ENCODE assay signal across 27 cellular contexts in genomic region chr1:56511323-56511722, GRCh38.
DNase-seq lines count a peak whose midpoint lies in the region; ATAC-seq and TF ChIP-seq lines count a peak whose summit lies in the region.
"Had no signal": no experiment of that assay in that cellular context is flagged by ENCODE, and none has a peak within 500 bp of the region (broad histone marks: within the 10 kb centered on the region; RNA-seq: fewer than 3 reads in every experiment).

No MANE protein-coding gene starts in this region.

- H3K4me1 ChIP-seq in GM23338 (ENCODE audit: insufficient read depth) (peaks cover 27% of the 10 kb centered on the region), liver (ENCODE audit: control insufficient read depth in 4 of 4, insufficient read depth in 4 of 4, low read length in 3 of 4) (peaks cover 16 to 85% (median 54%) of the 10 kb centered on the region in 4 donors), trophoblast cell (ENCODE audit: control insufficient read depth in 1 of 2, insufficient read depth in 2 of 2, low read length in 2 of 2) (peaks cover 38 to 46% of the 10 kb centered on the region in 2 experiments), colonic mucosa (peaks cover 19% of the 10 kb centered on the region)
- H3K4me1 ChIP-seq: prostate gland had no signal

- ATAC-seq in GM23338 (no peak), GM18517 (IDR thresholded peaks at IDR 0.05; ENCODE audit: unreplicated experiment) (no peak), SK-N-SH treated with all-trans-retinoic acid at 6 μM for 48 hours (no peak)
- ATAC-seq: activated CD4-positive, alpha-beta T cell treated with anti-CD3 and anti-CD28 coated beads for 36 hours; activated CD8-positive, alpha-beta T cell treated with anti-CD3 and anti-CD28 coated beads, Interleukin-2, amount 10 ng/mL, durations not matched to agents 7 days and 5 days; activated naive CD4-positive, alpha-beta T cell treated with anti-CD3 and anti-CD28 coated beads, Interleukin-2, amount 50 U/mL, for 72 hours; gastroesophageal sphincter had no signal

- no peak overlapping the region for H4K8ac ChIP-seq in trophoblast cell (ENCODE audit: low read depth, low read length)

- H2AFZ ChIP-seq in GM23338 (no peak overlapping the region), trophoblast cell (ENCODE audit: insufficient read depth, low read length, poor library complexity) (no peak overlapping the region)

- H3K27ac ChIP-seq in GM23338 (ENCODE audit: low read depth) (no peak overlapping the region; the same call in 1 of the 2 replicates), liver (ENCODE audit: low read depth in 1 of 2, low read length in 2 of 2) (peak overlapping the region; percentile 87), trophoblast cell (ENCODE audit: low read depth, low read length) (peak overlapping the region; percentile 11), colonic mucosa (no peak overlapping the region)
- H3K27ac ChIP-seq: esophagus squamous epithelium, gastroesophageal sphincter, neutrophil, prostate gland, RWPE1, SK-N-MC, transverse colon had no signal

- H3K9me2 ChIP-seq in GM23338 (ENCODE audit: insufficient read depth): no peaks in the 10 kb centered on the region

- H3K27me3 Mint-ChIP-seq in GM23338 (ENCODE audit: insufficient read depth, low read depth, poor library complexity) (peaks cover 4% of the 10 kb centered on the region), brain (no peaks in the 10 kb centered on the region)
- H3K27me3 Mint-ChIP-seq: activated CD4-positive, alpha-beta T cell treated with anti-CD3 and anti-CD28 coated beads for 36 hours had no signal

- no peak overlapping the region for H2BK120ac ChIP-seq in trophoblast cell (ENCODE audit: insufficient read depth, low read length, poor library complexity)

- H3K9ac ChIP-seq in liver (ENCODE audit: low read depth in 1 of 2, low read length in 2 of 2): peak overlapping the region in 1 of 2 donors; percentile 50
- H3K9ac ChIP-seq in trophoblast cell (ENCODE audit: low read length): no peak overlapping the region
- no peak overlapping the region for H3K9ac ChIP-seq in colonic mucosa (ENCODE audit: low read depth in 2 of 2, low read length in 2 of 2)

- H3K9me3 ChIP-seq in liver (ENCODE audit: control insufficient read depth in 4 of 4, low read length in 3 of 4): no peaks in the 10 kb centered on the region
- H3K9me3 ChIP-seq in trophoblast cell (ENCODE audit: insufficient read depth, low read depth, low read length): no peaks in the 10 kb centered on the region
- no peaks in the 10 kb centered on the region for H3K9me3 ChIP-seq in colonic mucosa
- H3K9me3 ChIP-seq: esophagus squamous epithelium, gastroesophageal sphincter, neutrophil, prostate gland, transverse colon had no signal

- H3K4me3 ChIP-seq in GM23338 (no peak overlapping the region), liver (ENCODE audit: low read depth in 1 of 3, low read length in 3 of 3) (no peak overlapping the region), trophoblast cell (ENCODE audit: low read depth, low read length) (no peak overlapping the region), colonic mucosa (no peak overlapping the region)
- H3K4me3 ChIP-seq: esophagus squamous epithelium, gastroesophageal sphincter, prostate gland, SK-N-MC, smooth muscle cell, transverse colon had no signal

- peak overlapping the region; percentile 6 for H4K91ac ChIP-seq in trophoblast cell (ENCODE audit: low read depth, low read length)

- no peak overlapping the region for H3K18ac ChIP-seq in trophoblast cell (ENCODE audit: low read length)

- H2BK5ac ChIP-seq in trophoblast cell (ENCODE audit: low read depth, low read length, poor library complexity): no peak overlapping the region

- no peak overlapping the region for H4K12ac ChIP-seq in trophoblast cell (ENCODE audit: low read depth, low read length)

- H3K27ac Mint-ChIP-seq in GM23338 (peak overlapping the region; percentile 32; the same call in 1 of the 2 replicates), brain (peak overlapping the region; percentile 18 to 89 (median 84))
- H3K27ac Mint-ChIP-seq: activated CD4-positive, alpha-beta T cell treated with anti-CD3 and anti-CD28 coated beads for 36 hours; activated CD8-positive, alpha-beta T cell treated with anti-CD3 and anti-CD28 coated beads, Interleukin-2, amount 10 ng/mL, durations not matched to agents 7 days and 5 days; activated naive CD4-positive, alpha-beta T cell treated with anti-CD3 and anti-CD28 coated beads, Interleukin-2, amount 50 U/mL, for 72 hours; T-helper 1 cell treated with Interleukin-12 subunit alpha and Interleukin-12 subunit beta and Interleukin-4 antibody, amounts not matched to agents 30 μg/mL and 1 μg/mL, for 36 hours had no signal

- H3K4ac ChIP-seq in trophoblast cell (ENCODE audit: low read depth, low read length): no peak overlapping the region

- intact Hi-C loops in colonic mucosa (cut with DNase I): no loop called here

- peaks cover 55% of the 10 kb centered on the region for H3K4me1 Mint-ChIP-seq in GM23338
- peaks cover 74% of the 10 kb centered on the region for H3K4me1 Mint-ChIP-seq in brain
- H3K4me1 Mint-ChIP-seq: activated CD4-positive, alpha-beta T cell treated with anti-CD3 and anti-CD28 coated beads for 36 hours had no signal

- WGBS in liver: 78% methylated on average over 5 of the region's 5 CpGs
- no CpG with 5 or more reads among the region's 5 CpGs for WGBS in trophoblast cell (ENCODE audit: extremely low coverage, insufficient coverage, insufficient read length)

- H2BK12ac ChIP-seq in trophoblast cell (ENCODE audit: low read length): no peak overlapping the region

- no peak overlapping the region for H3K23ac ChIP-seq in trophoblast cell (ENCODE audit: low read length)

- TF ChIP-seq CTCF in GM23338 (conservative IDR thresholded peaks at IDR 0.05; ENCODE audit: low read depth in 2 of 2) (no peak), brain (conservative IDR thresholded peaks at IDR 0.05) (no peak), liver (IDR thresholded peaks at IDR 0.05; ENCODE audit: low read depth, low read length, missing input control) (no peak), colonic mucosa (IDR thresholded peaks at IDR 0.05) (no peak)

- H3K9me3 Mint-ChIP-seq in GM23338 (no peaks in the 10 kb centered on the region), brain (peaks cover 0 to 2% (median 0%) of the 10 kb centered on the region in 5 experiments)
- H3K9me3 Mint-ChIP-seq: T-helper 1 cell treated with Interleukin-12 subunit alpha and Interleukin-12 subunit beta and Interleukin-4 antibody, amounts not matched to agents 30 μg/mL and 1 μg/mL, for 36 hours had no signal

- H3K79me1 ChIP-seq in trophoblast cell (ENCODE audit: low read length): peaks cover 32% of the 10 kb centered on the region

- no peak for TF ChIP-seq RAD21 in liver (IDR thresholded peaks at IDR 0.05)

- peaks cover 16% of the 10 kb centered on the region; the same call in 1 of the 2 replicates for H3F3A ChIP-seq in GM23338 (replicated peaks; ENCODE audit: low read depth)

- no peak overlapping the region for H3K4me2 ChIP-seq in GM23338
- no peak overlapping the region for H3K4me2 ChIP-seq in trophoblast cell (ENCODE audit: low read length)
- H3K4me2 ChIP-seq: smooth muscle cell had no signal

- H3K14ac ChIP-seq in trophoblast cell (ENCODE audit: low read length): no peak overlapping the region

- H4K20me1 ChIP-seq in GM23338 (replicated peaks; ENCODE audit: insufficient read depth): peaks cover 23% of the 10 kb centered on the region

- no peaks in the 10 kb centered on the region for H3K27me3 ChIP-seq in GM23338 (ENCODE audit: insufficient read depth)
- H3K27me3 ChIP-seq in liver (ENCODE audit: control insufficient read depth in 4 of 4, insufficient read depth in 4 of 4, low read length in 3 of 4): no peaks in the 10 kb centered on the region
- no peaks in the 10 kb centered on the region for H3K27me3 ChIP-seq in trophoblast cell (ENCODE audit: insufficient read depth, low read length)
- H3K27me3 ChIP-seq in colonic mucosa: no peaks in the 10 kb centered on the region
- H3K27me3 ChIP-seq: esophagus squamous epithelium, gastroesophageal sphincter, neutrophil, transverse colon had no signal

- H3K36me3 ChIP-seq in GM23338 (ENCODE audit: insufficient read depth) (peaks cover 42% of the 10 kb centered on the region), liver (ENCODE audit: control insufficient read depth in 4 of 4, insufficient read depth in 3 of 4, low read depth in 1 of 4, low read length in 3 of 4) (peaks cover 1 to 55% (median 20%) of the 10 kb centered on the region in 4 donors), trophoblast cell (ENCODE audit: control insufficient read depth in 1 of 2, insufficient read depth in 2 of 2, low read length in 2 of 2) (peaks cover 40 to 69% of the 10 kb centered on the region in 2 experiments), colonic mucosa (no peaks in the 10 kb centered on the region)
- H3K36me3 ChIP-seq: prostate gland had no signal

- peaks cover 90% of the 10 kb centered on the region for H3K79me2 ChIP-seq in GM23338 (replicated peaks; ENCODE audit: insufficient read depth)
- peaks cover 5% of the 10 kb centered on the region for H3K79me2 ChIP-seq in trophoblast cell (ENCODE audit: control insufficient read depth, insufficient read depth, low read length, poor library complexity)

- H3K36me3 Mint-ChIP-seq in GM23338 (ENCODE audit: low read depth) (peaks cover 73% of the 10 kb centered on the region), brain (peaks cover 52% of the 10 kb centered on the region)

- DNase-seq in GM23338 (ENCODE audit: low spot score) (no peak), trophoblast cell (peak; percentile 37 to 43), putamen (ENCODE audit: low spot score) (no peak), colonic mucosa (no peak)
- DNase-seq: ACHN; activated CD4-positive, alpha-beta T cell treated with anti-CD3 and anti-CD28 coated beads for 36 hours; activated CD8-positive, alpha-beta T cell treated with anti-CD3 and anti-CD28 coated beads, Interleukin-2, amount 10 ng/mL, durations not matched to agents 7 days and 5 days; cortex of kidney; esophagus squamous epithelium; Karpas-422; NCI-H1436; NCI-H345; NCI-H748 treated with DMSO at 0.1 percent for 48 hours; stimulated activated CD4-positive, alpha-beta T cell treated with anti-CD3 and anti-CD28 coated beads, Interleukin-1b, Interleukin-23, amount 100 ng/mL, for 48 hours; transverse colon had no signal

- no peak overlapping the region for H2AK5ac ChIP-seq in trophoblast cell (ENCODE audit: low read length)

- H3K4me3 Mint-ChIP-seq in GM23338: no peak overlapping the region
- H3K4me3 Mint-ChIP-seq in brain: peak overlapping the region in 1 of 5 experiments; percentile 6
- H3K4me3 Mint-ChIP-seq: activated CD4-positive, alpha-beta T cell treated with anti-CD3 and anti-CD28 coated beads for 36 hours; activated CD8-positive, alpha-beta T cell treated with anti-CD3 and anti-CD28 coated beads, Interleukin-2, amount 10 ng/mL, durations not matched to agents 7 days and 5 days; T-helper 1 cell treated with Interleukin-12 subunit alpha and Interleukin-12 subunit beta and Interleukin-4 antibody, amounts not matched to agents 30 μg/mL and 1 μg/mL, for 36 hours had no signal

TF ChIP-seq in GM23338, 12 proteins besides CTCF, POLR2A, EP300 and RAD21 (continues in another document):
- no peak for TF ChIP-seq STAT1 (IDR thresholded peaks at IDR 0.05; ENCODE audit: unreplicated experiment)

TF ChIP-seq in liver, 16 proteins besides CTCF, POLR2A, EP300 and RAD21 (continues in another document):
- TF ChIP-seq GABPA (IDR thresholded peaks at IDR 0.05 in 1 of 2, conservative IDR thresholded peaks at IDR 0.05 in 1 of 2): no peak

TF ChIP-seq in SK-N-SH treated with all-trans-retinoic acid at 6 μM for 48 hours, 23 proteins besides CTCF, POLR2A, EP300 and RAD21 (continues in another document):
- no peak for TF ChIP-seq ZNF8 (CRISPR knock-in tag; IDR thresholded peaks at IDR 0.05)
- TF ChIP-seq ZNF70 (CRISPR knock-in tag; IDR thresholded peaks at IDR 0.05): no peak

Comparison
In these comparisons a context has a peak if more than half of its experiments do, and no peak if none do; other contexts are left out.
1. DNase-seq: peak in trophoblast cell (2 of 2); none in GM23338 (single experiment), putamen (single experiment) and colonic mucosa (single experiment).
2. H3K27ac ChIP-seq: peak in liver (2 of 2) and trophoblast cell (single experiment); none in GM23338 (single experiment) and colonic mucosa (single experiment).